ENCODE assay signal across 2 cellular contexts in genomic region chr9:23586906-23587305, GRCh38.
TF ChIP-seq lines count a peak whose summit lies in the region.

No MANE protein-coding gene starts in this region.

TF ChIP-seq in SK-N-SH, 30 proteins besides CTCF, POLR2A, EP300 and RAD21 (continued from another document):
- TF ChIP-seq MAX (IDR thresholded peaks at IDR 0.05; ENCODE audit: low read depth) (no peak), GATA2 (CRISPR knock-in tag; IDR thresholded peaks at IDR 0.05) (peak; percentile 57), MEF2A (IDR thresholded peaks at IDR 0.05; ENCODE audit: borderline replicate concordance, low read depth) (no peak), REST (IDR thresholded peaks at IDR 0.05; ENCODE audit: low read depth, low read length) (no peak), PBX3 (IDR thresholded peaks at IDR 0.05) (no peak)

TF ChIP-seq in SK-N-SH treated with all-trans-retinoic acid at 6 μM for 48 hours, 23 proteins besides CTCF, POLR2A, EP300 and RAD21 (continued from another document):
- no peak for TF ChIP-seq BACH2 (CRISPR knock-in tag; IDR thresholded peaks at IDR 0.05; ENCODE audit: borderline replicate concordance)
- TF ChIP-seq ISL1 (CRISPR knock-in tag; IDR thresholded peaks at IDR 0.05): no peak
- TF ChIP-seq TOX (CRISPR knock-in tag; IDR thresholded peaks at IDR 0.05; ENCODE audit: borderline replicate concordance): no peak
- TF ChIP-seq ARNTL (CRISPR knock-in tag; IDR thresholded peaks at IDR 0.05; ENCODE audit: borderline replicate concordance, low read depth): no peak
- no peak for TF ChIP-seq RARB (CRISPR knock-in tag; IDR thresholded peaks at IDR 0.05)
- TF ChIP-seq CREB5 (CRISPR knock-in tag; IDR thresholded peaks at IDR 0.05; ENCODE audit: low read depth): no peak
- TF ChIP-seq ZFP30 (CRISPR knock-in tag; IDR thresholded peaks at IDR 0.05): no peak
- TF ChIP-seq CSRNP3 (CRISPR knock-in tag; IDR thresholded peaks at IDR 0.05): no peak
- no peak for TF ChIP-seq TSHZ2 (CRISPR knock-in tag; IDR thresholded peaks at IDR 0.05)
- TF ChIP-seq PPARA (CRISPR knock-in tag; IDR thresholded peaks at IDR 0.05; ENCODE audit: borderline replicate concordance): no peak
- no peak for TF ChIP-seq SNAI2 (CRISPR knock-in tag; IDR thresholded peaks at IDR 0.05)
